In genomic region chr11:67728191-67728590, GRCh38 we compare ENCODE assay signal across 11 cellular contexts. TPM values are rescaled to one million over a fixed set of nuclear protein-coding genes. Genes with fewer than 3 reads are reported as not detected.
A peak's percentile ranks its signal among the peaks of the same experiment; 100 is the strongest.
DNase-seq lines count a peak whose midpoint lies in the region; ATAC-seq and TF ChIP-seq lines count a peak whose summit lies in the region.
"Not testable (repeated sequence)": the region's sequence is repeated elsewhere in the genome, so short reads cannot be mapped to it uniquely, and the experiment has no call there.
"Had no signal": no experiment of that assay in that cellular context is flagged by ENCODE, and none has a peak within 500 bp of the region (broad histone marks: within the 10 kb centered on the region; RNA-seq: fewer than 3 reads in every experiment).

No MANE protein-coding gene starts in this region.

- not testable (repeated sequence) for H3K27ac Mint-ChIP-seq in Calu3 (ENCODE audit: unreplicated experiment); HFFc6
- H3K27ac Mint-ChIP-seq in activated CD4-positive, alpha-beta T cell treated with anti-CD3 and anti-CD28 coated beads, Interleukin-2, amount 10 ng/mL, durations not matched to agents 24 days and 14 days: peak overlapping the region; percentile 58

- POLR2A ChIA-PET in PC-3 (lab: Charles Lee; ENCODE audit: unreplicated experiment): not testable (repeated sequence)

- H3F3A ChIP-seq in PC-3 (ENCODE audit: low read length, unreplicated experiment): not testable (repeated sequence)

- H3K14ac ChIP-seq in neuronal stem cell (ENCODE audit: low read length): not testable (repeated sequence)

- not testable (repeated sequence) for H3K27me3 ChIP-seq in PC-3 (ENCODE audit: low read length); mesendoderm (ENCODE audit: insufficient read depth, low read length, poor library complexity); neuronal stem cell (ENCODE audit: control insufficient read depth in 3 of 3, insufficient read depth in 3 of 3, low read depth in 1 of 3, low read length in 3 of 3)

- peaks cover 16% of the 10 kb centered on the region for H3K36me3 Mint-ChIP-seq in Calu3 (ENCODE audit: insufficient read depth, unreplicated experiment)
- H3K36me3 Mint-ChIP-seq in HFFc6 (ENCODE audit: low read depth); activated CD4-positive, alpha-beta T cell treated with anti-CD3 and anti-CD28 coated beads, Interleukin-2, amount 10 ng/mL, durations not matched to agents 24 days and 14 days (ENCODE audit: low read depth): not testable (repeated sequence)

- H2BK12ac ChIP-seq in neuronal stem cell (ENCODE audit: low read length): not testable (repeated sequence)

- not testable (repeated sequence) for H2BK15ac ChIP-seq in mesendoderm (replicated peaks; ENCODE audit: low read depth); neuronal stem cell (ENCODE audit: low read length)

- not testable (repeated sequence) for H3K4me3 Mint-ChIP-seq in Calu3 (ENCODE audit: low read depth, unreplicated experiment); HFFc6; activated CD4-positive, alpha-beta T cell treated with anti-CD3 and anti-CD28 coated beads, Interleukin-2, amount 10 ng/mL, durations not matched to agents 24 days and 14 days

- not testable (repeated sequence) for H3K27ac ChIP-seq in PC-3 (ENCODE audit: low read length)
- peak overlapping the region; percentile 5 for H3K27ac ChIP-seq in mesendoderm (ENCODE audit: low read depth, low read length)
- H3K27ac ChIP-seq in neuronal stem cell (replicated peaks; ENCODE audit: low read length): peak overlapping the region; percentile 42

- H3K4me2 ChIP-seq in PC-3 (ENCODE audit: low read length); mesendoderm (ENCODE audit: low read length); neuronal stem cell (ENCODE audit: insufficient read depth, low read length, poor library complexity, severe bottlenecking): not testable (repeated sequence)

- intact Hi-C loops in Calu3 (cut with micrococcal nuclease; ENCODE audit: unreplicated experiment); PC-3 (cut with micrococcal nuclease); activated CD4-positive, alpha-beta T cell treated with anti-CD3 and anti-CD28 coated beads, Interleukin-2, amount 10 ng/mL, durations not matched to agents 24 days and 14 days (cut with micrococcal nuclease): not testable (repeated sequence)

- H2AFZ ChIP-seq in PC-3 (ENCODE audit: low read length): not testable (repeated sequence)
- H2AFZ ChIP-seq in neuronal stem cell (ENCODE audit: low read length): peak overlapping the region; percentile 40

- not testable (repeated sequence) for H3K4ac ChIP-seq in mesendoderm (ENCODE audit: low read depth, low read length); neuronal stem cell (ENCODE audit: low read length)

- H3K56ac ChIP-seq in mesendoderm (ENCODE audit: low read length): not testable (repeated sequence)

- not testable (repeated sequence) for H3K9me2 ChIP-seq in PC-3 (replicated peaks; ENCODE audit: low read length)

- H3K9ac ChIP-seq in PC-3 (ENCODE audit: low read length); mesendoderm (ENCODE audit: low read length); neuronal stem cell (ENCODE audit: low read depth, low read length, poor library complexity): not testable (repeated sequence)

- peaks cover 34% of the 10 kb centered on the region for H3K4me1 Mint-ChIP-seq in Calu3 (ENCODE audit: low read depth, unreplicated experiment)
- H3K4me1 Mint-ChIP-seq in HFFc6 (ENCODE audit: low read depth): not testable (repeated sequence)
- H3K4me1 Mint-ChIP-seq in activated CD4-positive, alpha-beta T cell treated with anti-CD3 and anti-CD28 coated beads, Interleukin-2, amount 10 ng/mL, durations not matched to agents 24 days and 14 days: peaks cover 17% of the 10 kb centered on the region

- not testable (repeated sequence) for H2BK5ac ChIP-seq in mesendoderm (ENCODE audit: low read length); neuronal stem cell (ENCODE audit: low read length)

- H3K79me1 ChIP-seq in mesendoderm (ENCODE audit: low read length); neuronal stem cell (ENCODE audit: low read depth, low read length): not testable (repeated sequence)

- TF ChIP-seq CTCF in Calu3 (IDR thresholded peaks at IDR 0.05; ENCODE audit: unreplicated experiment); HFFc6 (IDR thresholded peaks at IDR 0.05); PC-3 (conservative IDR thresholded peaks at IDR 0.05; ENCODE audit: low read depth, low read length): not testable (repeated sequence)

- not testable (repeated sequence) for H3K4me3 ChIP-seq in PC-3 (ENCODE audit: low read length); mesendoderm (ENCODE audit: low read length); neuronal stem cell (ENCODE audit: low read length in 2 of 2)

- H3K18ac ChIP-seq in mesendoderm (ENCODE audit: low read length); neuronal stem cell (ENCODE audit: low read length): not testable (repeated sequence)

- not testable (repeated sequence) for H3K9me3 Mint-ChIP-seq in Calu3 (ENCODE audit: low read depth, unreplicated experiment); HFFc6; activated CD4-positive, alpha-beta T cell treated with anti-CD3 and anti-CD28 coated beads, Interleukin-2, amount 10 ng/mL, durations not matched to agents 24 days and 14 days

- BruUV-seq in Calu3 (replicated peaks; lab: Mats Ljungman, UMichigan); PC-3 (replicated peaks; lab: Mats Ljungman, UMichigan): not testable (repeated sequence)

- not testable (repeated sequence) for H3K23ac ChIP-seq in mesendoderm (ENCODE audit: low read length); neuronal stem cell (ENCODE audit: low read depth, low read length, poor library complexity)

- peak; percentile 19 for DNase-seq in Calu3
- DNase-seq in HFFc6: peak; percentile 1
- peak; percentile 10 for DNase-seq in PC-3
- not testable (repeated sequence) for DNase-seq in activated CD4-positive, alpha-beta T cell treated with anti-CD3 and anti-CD28 coated beads, Interleukin-2, amount 10 ng/mL, durations not matched to agents 24 days and 14 days; neuronal stem cell (ENCODE audit: low spot score)
- peak; percentile 63 for DNase-seq in foreskin melanocyte
- peak; percentile 80 for DNase-seq in mesendoderm

- not testable (repeated sequence) for H4K8ac ChIP-seq in mesendoderm (ENCODE audit: low read depth, low read length); neuronal stem cell (ENCODE audit: low read depth, low read length)

- H4K5ac ChIP-seq in mesendoderm (ENCODE audit: low read length): not testable (repeated sequence)

- ATAC-seq in PC-3: not testable (repeated sequence)

- CTCF ChIA-PET in Calu3 (lab: Charles Lee); PC-3 (lab: Charles Lee): not testable (repeated sequence)

- no CpG with 5 or more reads among the region's 3 CpGs for WGBS in mesendoderm (ENCODE audit: extremely low coverage, insufficient coverage, low lambda C conversion rate)
- WGBS in neuronal stem cell (ENCODE audit: extremely low coverage in 2 of 2, insufficient read length in 2 of 2, insufficient replicate concordance in 1 of 2), 2 donors: no CpG with 5 or more reads among the region's 3 CpGs

- H3K36me3 ChIP-seq in PC-3 (ENCODE audit: low read depth, low read length); mesendoderm (ENCODE audit: control insufficient read depth, insufficient read depth, low read length); neuronal stem cell (replicated peaks in 1 of 2; ENCODE audit: control insufficient read depth in 2 of 2, insufficient read depth in 2 of 2, low read length in 2 of 2): not testable (repeated sequence)

- not testable (repeated sequence) for H3K4me1 ChIP-seq in PC-3 (ENCODE audit: insufficient read depth, low read length); mesendoderm (ENCODE audit: control insufficient read depth, low read depth, low read length); neuronal stem cell (ENCODE audit: control insufficient read depth in 2 of 2, insufficient read depth in 1 of 2, low read depth in 1 of 2, low read length in 2 of 2)

- H3K79me2 ChIP-seq in PC-3 (ENCODE audit: low read length); mesendoderm (ENCODE audit: control insufficient read depth, insufficient read depth, low read length): not testable (repeated sequence)

- H4K20me1 ChIP-seq in PC-3 (ENCODE audit: low read length): not testable (repeated sequence)

- not testable (repeated sequence) for H4K91ac ChIP-seq in neuronal stem cell (ENCODE audit: low read depth, low read length, poor library complexity)

- not testable (repeated sequence) for H3K9me3 ChIP-seq in PC-3 (ENCODE audit: low read length); neuronal stem cell (replicated peaks in 1 of 2; ENCODE audit: control insufficient read depth in 2 of 2, insufficient read depth in 1 of 2, low read depth in 1 of 2, low read length in 2 of 2)

- H2AK5ac ChIP-seq in mesendoderm (ENCODE audit: low read length); neuronal stem cell (ENCODE audit: low read depth, low read length): not testable (repeated sequence)

- not testable (repeated sequence) for H2BK120ac ChIP-seq in mesendoderm (ENCODE audit: low read depth, low read length); neuronal stem cell (ENCODE audit: low read depth, low read length)

- not testable (repeated sequence) for H3K27me3 Mint-ChIP-seq in Calu3 (ENCODE audit: unreplicated experiment)
- H3K27me3 Mint-ChIP-seq in HFFc6 (ENCODE audit: insufficient read depth): peaks cover 20% of the 10 kb centered on the region
- H3K27me3 Mint-ChIP-seq in activated CD4-positive, alpha-beta T cell treated with anti-CD3 and anti-CD28 coated beads, Interleukin-2, amount 10 ng/mL, durations not matched to agents 24 days and 14 days: peaks cover 13% of the 10 kb centered on the region

RNA-seq across cellular contexts. Expression of gene ALDH3B2, which starts 53.8 kb away (rescaled TPM):
- total RNA-seq in Calu3 (2022): 2.4 and 2.9 TPM in 2 replicates
- total RNA-seq in HFFc6 (2021; fragmentation: NEBNext Ultra II Directional; extraction: Animal tissue kit (Norgen Biotek cat#: 25700)): not detected
- total RNA-seq in PC-3 (2014; rRNA removed): 0.40 TPM in 1 of 2 replicates, not detected in the other
- total RNA-seq in activated CD4-positive, alpha-beta T cell treated with anti-CD3 and anti-CD28 coated beads, Interleukin-2, amount 10 ng/mL, durations not matched to agents 24 days and 14 days: not detected in 2 replicates
- polyA plus RNA-seq in mesendoderm (2013, experiment 1 of 2): 0.11 TPM
- 0.15 TPM for polyA plus RNA-seq in mesendoderm (2013, experiment 2 of 2)
- polyA plus RNA-seq in neuronal stem cell (2013, experiment 1 of 2): not detected
- polyA plus RNA-seq in neuronal stem cell (2013, experiment 2 of 2): not detected
- total RNA-seq: A172; CD8-positive, alpha-beta memory T cell; NCI-H460 had no signal
- polyA plus RNA-seq: CD8-positive, alpha-beta memory T cell; SK-N-SH had no signal
